1 cellular context compared by ENCODE assay signal in the genomic region with DNA sequence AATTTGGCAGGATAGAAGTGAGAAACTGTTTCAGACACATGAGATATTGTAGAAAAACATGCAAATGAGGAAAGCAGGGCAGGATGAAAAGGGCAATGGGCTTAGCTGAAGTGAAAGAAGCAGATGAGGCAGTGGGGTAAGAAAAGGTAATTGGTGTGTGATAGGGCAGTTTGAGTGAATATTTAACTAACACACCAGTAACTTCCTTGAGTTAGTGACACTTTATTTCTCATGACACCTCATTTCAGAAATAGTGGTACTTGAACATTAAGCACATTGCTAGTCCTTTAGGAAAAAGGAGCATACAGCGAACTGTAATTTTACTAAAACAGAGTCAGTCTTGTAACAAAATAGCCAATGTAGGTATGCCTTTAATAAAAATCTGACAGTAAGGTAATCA.
TF ChIP-seq lines count a peak whose summit lies in the region.

No MANE protein-coding gene starts in this region.

TF ChIP-seq in GM12878, 131 proteins besides CTCF, POLR2A, EP300 and RAD21 (continued from another document and continues in another):
- TF ChIP-seq, protein P1, sequence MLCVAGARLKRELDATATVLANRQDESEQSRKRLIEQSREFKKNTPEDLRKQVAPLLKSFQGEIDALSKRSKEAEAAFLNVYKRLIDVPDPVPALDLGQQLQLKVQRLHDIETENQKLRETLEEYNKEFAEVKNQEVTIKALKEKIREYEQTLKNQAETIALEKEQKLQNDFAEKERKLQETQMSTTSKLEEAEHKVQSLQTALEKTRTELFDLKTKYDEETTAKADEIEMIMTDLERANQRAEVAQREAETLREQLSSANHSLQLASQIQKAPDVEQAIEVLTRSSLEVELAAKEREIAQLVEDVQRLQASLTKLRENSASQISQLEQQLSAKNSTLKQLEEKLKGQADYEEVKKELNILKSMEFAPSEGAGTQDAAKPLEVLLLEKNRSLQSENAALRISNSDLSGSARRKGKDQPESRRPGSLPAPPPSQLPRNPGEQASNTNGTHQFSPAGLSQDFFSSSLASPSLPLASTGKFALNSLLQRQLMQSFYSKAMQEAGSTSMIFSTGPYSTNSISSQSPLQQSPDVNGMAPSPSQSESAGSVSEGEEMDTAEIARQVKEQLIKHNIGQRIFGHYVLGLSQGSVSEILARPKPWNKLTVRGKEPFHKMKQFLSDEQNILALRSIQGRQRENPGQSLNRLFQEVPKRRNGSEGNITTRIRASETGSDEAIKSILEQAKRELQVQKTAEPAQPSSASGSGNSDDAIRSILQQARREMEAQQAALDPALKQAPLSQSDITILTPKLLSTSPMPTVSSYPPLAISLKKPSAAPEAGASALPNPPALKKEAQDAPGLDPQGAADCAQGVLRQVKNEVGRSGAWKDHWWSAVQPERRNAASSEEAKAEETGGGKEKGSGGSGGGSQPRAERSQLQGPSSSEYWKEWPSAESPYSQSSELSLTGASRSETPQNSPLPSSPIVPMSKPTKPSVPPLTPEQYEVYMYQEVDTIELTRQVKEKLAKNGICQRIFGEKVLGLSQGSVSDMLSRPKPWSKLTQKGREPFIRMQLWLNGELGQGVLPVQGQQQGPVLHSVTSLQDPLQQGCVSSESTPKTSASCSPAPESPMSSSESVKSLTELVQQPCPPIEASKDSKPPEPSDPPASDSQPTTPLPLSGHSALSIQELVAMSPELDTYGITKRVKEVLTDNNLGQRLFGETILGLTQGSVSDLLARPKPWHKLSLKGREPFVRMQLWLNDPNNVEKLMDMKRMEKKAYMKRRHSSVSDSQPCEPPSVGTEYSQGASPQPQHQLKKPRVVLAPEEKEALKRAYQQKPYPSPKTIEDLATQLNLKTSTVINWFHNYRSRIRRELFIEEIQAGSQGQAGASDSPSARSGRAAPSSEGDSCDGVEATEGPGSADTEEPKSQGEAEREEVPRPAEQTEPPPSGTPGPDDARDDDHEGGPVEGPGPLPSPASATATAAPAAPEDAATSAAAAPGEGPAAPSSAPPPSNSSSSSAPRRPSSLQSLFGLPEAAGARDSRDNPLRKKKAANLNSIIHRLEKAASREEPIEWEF (IDR thresholded peaks at IDR 0.05; ENCODE audit: insufficient replicate concordance, low read depth, low read length) = no peak
- TF ChIP-seq MEF2B (IDR thresholded peaks at IDR 0.05; ENCODE audit: partially characterized antibody, poor library complexity, severe bottlenecking) (no peak), EED (IDR thresholded peaks at IDR 0.05; ENCODE audit: low read depth) (no peak), JUND (IDR thresholded peaks at IDR 0.05; ENCODE audit: low read depth, low read length) (no peak), KAT2A (conservative IDR thresholded peaks at IDR 0.05; ENCODE audit: control insufficient read depth, low read depth, low read length) (no peak), SIN3A (IDR thresholded peaks at IDR 0.05; ENCODE audit: low read depth, low read length) (no peak), DPF2 (IDR thresholded peaks at IDR 0.05) (peak; percentile 77), CHD1 (IDR thresholded peaks at IDR 0.05; ENCODE audit: low read depth, low read length) (no peak), POLR2AphosphoS2 (IDR thresholded peaks at IDR 0.05; ENCODE audit: low read depth, low read length) (no peak), NR2C1 (IDR thresholded peaks at IDR 0.05) (no peak), TCF7 (IDR thresholded peaks at IDR 0.05; ENCODE audit: borderline replicate concordance) (no peak), RELA (IDR thresholded peaks at IDR 0.05; ENCODE audit: borderline replicate concordance, partially characterized antibody) (no peak), FOXK2 (IDR thresholded peaks at IDR 0.05) (no peak), ZNF687 (IDR thresholded peaks at IDR 0.05) (0 out of 2 replicates have a peak, but pooled peaks have one; percentile 40), NKRF (conservative IDR thresholded peaks at IDR 0.05) (no peak), ZNF217 (IDR thresholded peaks at IDR 0.05) (peak; percentile 68; the same call in 1 of the 2 replicates), SMC3 (IDR thresholded peaks at IDR 0.05; ENCODE audit: borderline replicate concordance, low read length) (no peak), TBL1XR1 (IDR thresholded peaks at IDR 0.05; ENCODE audit: low read depth, low read length) (no peak), BHLHE40 (IDR thresholded peaks at IDR 0.05; ENCODE audit: borderline replicate concordance in 1 of 2, low read depth in 2 of 2, low read length in 1 of 2) (no peak; a peak in 1 of 4 replicates), SMARCA5 (IDR thresholded peaks at IDR 0.05) (0 out of 2 replicates have a peak, but pooled peaks have one; percentile 35), MEF2A (IDR thresholded peaks at IDR 0.05; ENCODE audit: insufficient read depth, low read depth, low read length) (no peak), NR2F1 (conservative IDR thresholded peaks at IDR 0.05) (0 out of 2 replicates have a peak, but pooled peaks have one; percentile 14), ATF7 (IDR thresholded peaks at IDR 0.05; ENCODE audit: low read depth) (peak; percentile 50), CREM (IDR thresholded peaks at IDR 0.05; ENCODE audit: low read depth) (no peak), PKNOX1 (IDR thresholded peaks at IDR 0.05) (no peak)
- TF ChIP-seq, protein P2, sequence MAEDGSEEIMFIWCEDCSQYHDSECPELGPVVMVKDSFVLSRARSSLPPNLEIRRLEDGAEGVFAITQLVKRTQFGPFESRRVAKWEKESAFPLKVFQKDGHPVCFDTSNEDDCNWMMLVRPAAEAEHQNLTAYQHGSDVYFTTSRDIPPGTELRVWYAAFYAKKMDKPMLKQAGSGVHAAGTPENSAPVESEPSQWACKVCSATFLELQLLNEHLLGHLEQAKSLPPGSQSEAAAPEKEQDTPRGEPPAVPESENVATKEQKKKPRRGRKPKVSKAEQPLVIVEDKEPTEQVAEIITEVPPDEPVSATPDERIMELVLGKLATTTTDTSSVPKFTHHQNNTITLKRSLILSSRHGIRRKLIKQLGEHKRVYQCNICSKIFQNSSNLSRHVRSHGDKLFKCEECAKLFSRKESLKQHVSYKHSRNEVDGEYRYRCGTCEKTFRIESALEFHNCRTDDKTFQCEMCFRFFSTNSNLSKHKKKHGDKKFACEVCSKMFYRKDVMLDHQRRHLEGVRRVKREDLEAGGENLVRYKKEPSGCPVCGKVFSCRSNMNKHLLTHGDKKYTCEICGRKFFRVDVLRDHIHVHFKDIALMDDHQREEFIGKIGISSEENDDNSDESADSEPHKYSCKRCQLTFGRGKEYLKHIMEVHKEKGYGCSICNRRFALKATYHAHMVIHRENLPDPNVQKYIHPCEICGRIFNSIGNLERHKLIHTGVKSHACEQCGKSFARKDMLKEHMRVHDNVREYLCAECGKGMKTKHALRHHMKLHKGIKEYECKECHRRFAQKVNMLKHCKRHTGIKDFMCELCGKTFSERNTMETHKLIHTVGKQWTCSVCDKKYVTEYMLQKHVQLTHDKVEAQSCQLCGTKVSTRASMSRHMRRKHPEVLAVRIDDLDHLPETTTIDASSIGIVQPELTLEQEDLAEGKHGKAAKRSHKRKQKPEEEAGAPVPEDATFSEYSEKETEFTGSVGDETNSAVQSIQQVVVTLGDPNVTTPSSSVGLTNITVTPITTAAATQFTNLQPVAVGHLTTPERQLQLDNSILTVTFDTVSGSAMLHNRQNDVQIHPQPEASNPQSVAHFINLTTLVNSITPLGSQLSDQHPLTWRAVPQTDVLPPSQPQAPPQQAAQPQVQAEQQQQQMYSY (CRISPR knock-in tag; IDR thresholded peaks at IDR 0.05) = no peak
- TF ChIP-seq, protein P3, sequence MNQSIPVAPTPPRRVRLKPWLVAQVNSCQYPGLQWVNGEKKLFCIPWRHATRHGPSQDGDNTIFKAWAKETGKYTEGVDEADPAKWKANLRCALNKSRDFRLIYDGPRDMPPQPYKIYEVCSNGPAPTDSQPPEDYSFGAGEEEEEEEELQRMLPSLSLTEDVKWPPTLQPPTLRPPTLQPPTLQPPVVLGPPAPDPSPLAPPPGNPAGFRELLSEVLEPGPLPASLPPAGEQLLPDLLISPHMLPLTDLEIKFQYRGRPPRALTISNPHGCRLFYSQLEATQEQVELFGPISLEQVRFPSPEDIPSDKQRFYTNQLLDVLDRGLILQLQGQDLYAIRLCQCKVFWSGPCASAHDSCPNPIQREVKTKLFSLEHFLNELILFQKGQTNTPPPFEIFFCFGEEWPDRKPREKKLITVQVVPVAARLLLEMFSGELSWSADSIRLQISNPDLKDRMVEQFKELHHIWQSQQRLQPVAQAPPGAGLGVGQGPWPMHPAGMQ (IDR thresholded peaks at IDR 0.05; ENCODE audit: borderline replicate concordance) = no peak
- TF ChIP-seq, protein P4, sequence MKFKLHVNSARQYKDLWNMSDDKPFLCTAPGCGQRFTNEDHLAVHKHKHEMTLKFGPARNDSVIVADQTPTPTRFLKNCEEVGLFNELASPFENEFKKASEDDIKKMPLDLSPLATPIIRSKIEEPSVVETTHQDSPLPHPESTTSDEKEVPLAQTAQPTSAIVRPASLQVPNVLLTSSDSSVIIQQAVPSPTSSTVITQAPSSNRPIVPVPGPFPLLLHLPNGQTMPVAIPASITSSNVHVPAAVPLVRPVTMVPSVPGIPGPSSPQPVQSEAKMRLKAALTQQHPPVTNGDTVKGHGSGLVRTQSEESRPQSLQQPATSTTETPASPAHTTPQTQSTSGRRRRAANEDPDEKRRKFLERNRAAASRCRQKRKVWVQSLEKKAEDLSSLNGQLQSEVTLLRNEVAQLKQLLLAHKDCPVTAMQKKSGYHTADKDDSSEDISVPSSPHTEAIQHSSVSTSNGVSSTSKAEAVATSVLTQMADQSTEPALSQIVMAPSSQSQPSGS (IDR thresholded peaks at IDR 0.05; ENCODE audit: low read length) = no peak
- TF ChIP-seq, protein P5, sequence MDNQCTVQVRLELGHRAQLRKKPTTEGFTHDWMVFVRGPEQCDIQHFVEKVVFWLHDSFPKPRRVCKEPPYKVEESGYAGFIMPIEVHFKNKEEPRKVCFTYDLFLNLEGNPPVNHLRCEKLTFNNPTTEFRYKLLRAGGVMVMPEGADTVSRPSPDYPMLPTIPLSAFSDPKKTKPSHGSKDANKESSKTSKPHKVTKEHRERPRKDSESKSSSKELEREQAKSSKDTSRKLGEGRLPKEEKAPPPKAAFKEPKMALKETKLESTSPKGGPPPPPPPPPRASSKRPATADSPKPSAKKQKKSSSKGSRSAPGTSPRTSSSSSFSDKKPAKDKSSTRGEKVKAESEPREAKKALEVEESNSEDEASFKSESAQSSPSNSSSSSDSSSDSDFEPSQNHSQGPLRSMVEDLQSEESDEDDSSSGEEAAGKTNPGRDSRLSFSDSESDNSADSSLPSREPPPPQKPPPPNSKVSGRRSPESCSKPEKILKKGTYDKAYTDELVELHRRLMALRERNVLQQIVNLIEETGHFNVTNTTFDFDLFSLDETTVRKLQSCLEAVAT (IDR thresholded peaks at IDR 0.05) = no peak
- TF ChIP-seq, protein P6, sequence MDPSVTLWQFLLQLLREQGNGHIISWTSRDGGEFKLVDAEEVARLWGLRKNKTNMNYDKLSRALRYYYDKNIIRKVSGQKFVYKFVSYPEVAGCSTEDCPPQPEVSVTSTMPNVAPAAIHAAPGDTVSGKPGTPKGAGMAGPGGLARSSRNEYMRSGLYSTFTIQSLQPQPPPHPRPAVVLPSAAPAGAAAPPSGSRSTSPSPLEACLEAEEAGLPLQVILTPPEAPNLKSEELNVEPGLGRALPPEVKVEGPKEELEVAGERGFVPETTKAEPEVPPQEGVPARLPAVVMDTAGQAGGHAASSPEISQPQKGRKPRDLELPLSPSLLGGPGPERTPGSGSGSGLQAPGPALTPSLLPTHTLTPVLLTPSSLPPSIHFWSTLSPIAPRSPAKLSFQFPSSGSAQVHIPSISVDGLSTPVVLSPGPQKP (IDR thresholded peaks at IDR 0.05; ENCODE audit: low read depth, low read length) = no peak
